Comparison of ENCODE assay signal across 31 cellular contexts in genomic region chr1:38530957-38531356, GRCh38.
DNase-seq lines count a peak whose midpoint lies in the region; ATAC-seq, FAIRE-seq and TF ChIP-seq lines count a peak whose summit lies in the region.
"Had no signal": no experiment of that assay in that cellular context is flagged by ENCODE, and none has a peak within 500 bp of the region (broad histone marks: within the 10 kb centered on the region; RNA-seq: fewer than 3 reads in every experiment).

No MANE protein-coding gene starts in this region.

- FAIRE-seq in K562 (lab: Jason Lieb, UNC), result no peak
- FAIRE-seq: A204.1, A549, D721Med had no signal

- DNase-seq in K562 (ENCODE audit: extremely low read depth in 1 of 4, low spot score in 3 of 4), result no peak
- DNase-seq in upper lobe of left lung, result no peak
- DNase-seq: 8988T; ACHN; AML-193; BE2C; C1 segment of cervical spinal cord; Caco-2; Calu3; CD4-positive, alpha-beta memory T cell; CD4-positive, alpha-beta T cell; CD4-positive, CD25-positive, alpha-beta regulatory T cell; CD8-positive, alpha-beta memory T cell; CD8-positive, alpha-beta T cell; COR-L47; DMS 273 treated with DMSO at 0.1 percent for 48 hours; DMS153; DMS53; DMS79; DMS79 treated with DMSO at 0.1 percent for 48 hours; DND-41; EL had no signal

- H3K4me1 ChIP-seq in HEK293 (ENCODE audit: control insufficient read depth, insufficient read depth, low read length), result no peaks in the 10 kb centered on the region
- peaks cover 23 to 35% of the 10 kb centered on the region in 2 experiments for H3K4me1 ChIP-seq in K562 (replicated peaks in 1 of 2; ENCODE audit: control insufficient read depth in 2 of 2, insufficient read depth in 2 of 2, low read length in 2 of 2)
- H3K4me1 ChIP-seq in upper lobe of left lung, result peaks cover 0 to 5% (median 2%) of the 10 kb centered on the region in 4 donors
- H3K4me1 ChIP-seq: A549, Caco-2 had no signal

- H2AFZ ChIP-seq in K562 (ENCODE audit: low read depth, low read length), result no peak overlapping the region

- no peaks in the 10 kb centered on the region for H3K9me1 ChIP-seq in K562 (ENCODE audit: control insufficient read depth, insufficient read depth, low read length)

- H3K36me3 ChIP-seq in HEK293 (ENCODE audit: control insufficient read depth in 2 of 2, insufficient read depth in 1 of 2, low read length in 2 of 2) (no peaks in the 10 kb centered on the region), K562 (ENCODE audit: control insufficient read depth, insufficient read depth, low read length) (no peaks in the 10 kb centered on the region), upper lobe of left lung (no peaks in the 10 kb centered on the region)
- H3K36me3 ChIP-seq: BE2C; BLaER1; BLaER1 treated with 17β-estradiol and CSF1 and Interleukin-3, amounts not matched to agents 10 nM and 100 nM had no signal

- H3K4me2 ChIP-seq in K562 (ENCODE audit: insufficient read depth, low read length), result no peak overlapping the region
- H3K4me2 ChIP-seq: A549; BLaER1; BLaER1 treated with 17β-estradiol and CSF1 and Interleukin-3, amounts not matched to agents 10 nM and 100 nM had no signal

- TF ChIP-seq RAD21 in K562 (CRISPR knock-in tag; conservative IDR thresholded peaks at IDR 0.05 in 1 of 2, IDR thresholded peaks at IDR 0.05 in 1 of 2), result no peak

- in situ Hi-C loops in K562 (cut with MboI), result no loop called here

- POLR2A ChIA-PET in HEK293 (lab: Yijun Ruan, JAX), result no interaction called here
- POLR2A ChIA-PET in K562 (lab: Yijun Ruan, JAX), result interaction anchor here (0.8 kb wide), 1 partner anchor 8 kb away, joined by 3 read pairs; no protein-coding TSS in a partner anchor

- intact Hi-C loops in K562 (cut with micrococcal nuclease), result no loop called here

- CTCF ChIA-PET in HEK293 (lab: Yijun Ruan, JAX), result interaction anchor here (0.5 to 0.7 kb wide), 4 partner anchors 8 to 205 kb away, joined by 3 to 5 read pairs (median 4); no protein-coding TSS in a partner anchor
- CTCF ChIA-PET in K562 (lab: Yijun Ruan, JAX; ENCODE audit: low intra/inter-chr PET ratio), result no interaction called here

- no peaks in the 10 kb centered on the region for H3K79me2 ChIP-seq in K562 (ENCODE audit: control insufficient read depth, insufficient read depth, low read length)

- H3K4me3 ChIP-seq in HEK293 (ENCODE audit: low read depth, low read length) (no peak overlapping the region), K562 (no peak overlapping the region), upper lobe of left lung (no peak overlapping the region)
- H3K4me3 ChIP-seq: A549; BLaER1; BLaER1 treated with 17β-estradiol and CSF1 and Interleukin-3, amounts not matched to agents 10 nM and 100 nM had no signal

- no peaks in the 10 kb centered on the region for H4K20me1 ChIP-seq in K562 (replicated peaks; ENCODE audit: control insufficient read depth, insufficient read depth, low read length)
- H4K20me1 ChIP-seq: BLaER1; BLaER1 treated with 17β-estradiol and CSF1 and Interleukin-3, amounts not matched to agents 10 nM and 100 nM had no signal

- H3K27ac ChIP-seq in HEK293 (ENCODE audit: extremely low read depth, low read depth, low read length) (no peak overlapping the region), K562 (ENCODE audit: extremely low read depth, low read depth, low read length) (no peak overlapping the region), upper lobe of left lung (no peak overlapping the region)
- H3K27ac ChIP-seq: 22Rv1; A549; BLaER1; BLaER1 treated with 17β-estradiol and CSF1 and Interleukin-3, amounts not matched to agents 10 nM and 100 nM; C4-2B had no signal

- BruUV-seq in K562 (replicated peaks; lab: Mats Ljungman, UMichigan), result no TSS peak

- no peak for TF ChIP-seq CTCF in HEK293 (tag by site-specific recombination; IDR thresholded peaks at IDR 0.05)
- no peak for TF ChIP-seq CTCF in K562 (IDR thresholded peaks at IDR 0.05 in 2 of 3, conservative IDR thresholded peaks at IDR 0.05 in 1 of 3; ENCODE audit: insufficient read depth in 2 of 3, low read depth in 1 of 3, low read length in 3 of 3)
- no peak for TF ChIP-seq CTCF in upper lobe of left lung (IDR thresholded peaks at IDR 0.05)

- TF ChIP-seq POLR2A in K562 (conservative IDR thresholded peaks at IDR 0.05) (no peak), upper lobe of left lung (IDR thresholded peaks at IDR 0.05) (no peak)

- no peak for ATAC-seq in K562
- no peak for ATAC-seq in HG03442 (IDR thresholded peaks at IDR 0.05; ENCODE audit: unreplicated experiment)
- ATAC-seq in upper lobe of left lung (ENCODE audit: low FRiP score in 2 of 2), result no peak
- ATAC-seq: A549; CD8-positive, alpha-beta T cell had no signal

- 72% methylated on average over 3 of the region's 3 CpGs for WGBS in K562 (ENCODE audit: insufficient coverage, low coverage, missing lambda C conversion rate)
- WGBS in upper lobe of left lung, 2 donors, result 91 to 92% methylated on average over 3 of the region's 3 CpGs

- H3K9me3 ChIP-seq in HEK293 (ENCODE audit: control insufficient read depth, insufficient read depth, low read depth, low read length), result no peaks in the 10 kb centered on the region
- no peaks in the 10 kb centered on the region for H3K9me3 ChIP-seq in K562 (replicated peaks; ENCODE audit: control insufficient read depth, insufficient read depth, low read depth, low read length)
- H3K9me3 ChIP-seq in upper lobe of left lung, result no peaks in the 10 kb centered on the region
- H3K9me3 ChIP-seq: A549; BE2C; BLaER1; BLaER1 treated with 17β-estradiol and CSF1 and Interleukin-3, amounts not matched to agents 10 nM and 100 nM; Caco-2 had no signal

- TF ChIP-seq EP300 in K562 (IDR thresholded peaks at IDR 0.05; ENCODE audit: low read length) (no peak), upper lobe of left lung (IDR thresholded peaks at IDR 0.05) (no peak)

- no peak overlapping the region for H3K9ac ChIP-seq in K562 (ENCODE audit: insufficient read depth in 1 of 2, low read depth in 2 of 2, low read length in 2 of 2)
- H3K9ac ChIP-seq: BLaER1; BLaER1 treated with 17β-estradiol and CSF1 and Interleukin-3, amounts not matched to agents 10 nM and 100 nM had no signal

- H3K27me3 ChIP-seq in K562 (ENCODE audit: control insufficient read depth in 2 of 2, insufficient read depth in 2 of 2, low read length in 2 of 2) (no peaks in the 10 kb centered on the region), upper lobe of left lung (no peaks in the 10 kb centered on the region)
- H3K27me3 ChIP-seq: BE2C; BLaER1; BLaER1 treated with 17β-estradiol and CSF1 and Interleukin-3, amounts not matched to agents 10 nM and 100 nM had no signal

TF ChIP-seq in HEK293, 187 proteins besides CTCF, POLR2A, EP300 and RAD21:
- TF ChIP-seq ZNF266 (tag by site-specific recombination; IDR thresholded peaks at IDR 0.05; ENCODE audit: low read depth), result no peak
- no peak for TF ChIP-seq ZBTB17 (tag by site-specific recombination; IDR thresholded peaks at IDR 0.05)
- peak; percentile 49; the same call in 1 of the 2 replicates for TF ChIP-seq ZNF133 (tag by site-specific recombination; IDR thresholded peaks at IDR 0.05)
- no peak for TF ChIP-seq SETDB1 (IDR thresholded peaks at IDR 0.05; ENCODE audit: insufficient read length, low read length)
- TF ChIP-seq, protein P1, sequence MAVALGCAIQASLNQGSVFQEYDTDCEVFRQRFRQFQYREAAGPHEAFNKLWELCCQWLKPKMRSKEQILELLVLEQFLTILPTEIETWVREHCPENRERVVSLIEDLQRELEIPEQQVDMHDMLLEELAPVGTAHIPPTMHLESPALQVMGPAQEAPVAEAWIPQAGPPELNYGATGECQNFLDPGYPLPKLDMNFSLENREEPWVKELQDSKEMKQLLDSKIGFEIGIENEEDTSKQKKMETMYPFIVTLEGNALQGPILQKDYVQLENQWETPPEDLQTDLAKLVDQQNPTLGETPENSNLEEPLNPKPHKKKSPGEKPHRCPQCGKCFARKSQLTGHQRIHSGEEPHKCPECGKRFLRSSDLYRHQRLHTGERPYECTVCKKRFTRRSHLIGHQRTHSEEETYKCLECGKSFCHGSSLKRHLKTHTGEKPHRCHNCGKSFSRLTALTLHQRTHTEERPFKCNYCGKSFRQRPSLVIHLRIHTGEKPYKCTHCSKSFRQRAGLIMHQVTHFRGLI (tag by site-specific recombination; IDR thresholded peaks at IDR 0.05), result no peak

TF ChIP-seq in K562, 482 proteins besides CTCF, POLR2A, EP300 and RAD21 (continues in another document):
- TF ChIP-seq CHD4 (IDR thresholded peaks at IDR 0.05; ENCODE audit: insufficient read depth, insufficient replicate concordance, low read depth, low read length, poor library complexity, severe bottlenecking) (peak; percentile 35), RBM25 (IDR thresholded peaks at IDR 0.05; ENCODE audit: low read depth, low read length, severe bottlenecking) (peak; percentile 85), ADNP (tag; IDR thresholded peaks at IDR 0.05) (peak; percentile 89), HDGF (IDR thresholded peaks at IDR 0.05) (no peak), BCOR (IDR thresholded peaks at IDR 0.05) (peak; percentile 62; the same call in 1 of the 2 replicates), ZNF717 (CRISPR knock-in tag; IDR thresholded peaks at IDR 0.05) (no peak), KDM1A (IDR thresholded peaks at IDR 0.05) (0 out of 4 replicates have a peak, but pooled peaks have one; percentile 25 to 33)
- TF ChIP-seq, protein P2, sequence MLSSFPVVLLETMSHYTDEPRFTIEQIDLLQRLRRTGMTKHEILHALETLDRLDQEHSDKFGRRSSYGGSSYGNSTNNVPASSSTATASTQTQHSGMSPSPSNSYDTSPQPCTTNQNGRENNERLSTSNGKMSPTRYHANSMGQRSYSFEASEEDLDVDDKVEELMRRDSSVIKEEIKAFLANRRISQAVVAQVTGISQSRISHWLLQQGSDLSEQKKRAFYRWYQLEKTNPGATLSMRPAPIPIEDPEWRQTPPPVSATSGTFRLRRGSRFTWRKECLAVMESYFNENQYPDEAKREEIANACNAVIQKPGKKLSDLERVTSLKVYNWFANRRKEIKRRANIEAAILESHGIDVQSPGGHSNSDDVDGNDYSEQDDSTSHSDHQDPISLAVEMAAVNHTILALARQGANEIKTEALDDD (IDR thresholded peaks at IDR 0.05), result no peak

Comparison
In these comparisons a context has a peak if more than half of its experiments do, and no peak if none do; other contexts are left out.
1. Of the 44 proteins assayed by ChIP-seq in both K562 and HEK293: peak only in K562: none; only in HEK293: ZNF133; in both: none; in neither: 43.